ENCODE assay signal across 7 cellular contexts in the genomic region with DNA sequence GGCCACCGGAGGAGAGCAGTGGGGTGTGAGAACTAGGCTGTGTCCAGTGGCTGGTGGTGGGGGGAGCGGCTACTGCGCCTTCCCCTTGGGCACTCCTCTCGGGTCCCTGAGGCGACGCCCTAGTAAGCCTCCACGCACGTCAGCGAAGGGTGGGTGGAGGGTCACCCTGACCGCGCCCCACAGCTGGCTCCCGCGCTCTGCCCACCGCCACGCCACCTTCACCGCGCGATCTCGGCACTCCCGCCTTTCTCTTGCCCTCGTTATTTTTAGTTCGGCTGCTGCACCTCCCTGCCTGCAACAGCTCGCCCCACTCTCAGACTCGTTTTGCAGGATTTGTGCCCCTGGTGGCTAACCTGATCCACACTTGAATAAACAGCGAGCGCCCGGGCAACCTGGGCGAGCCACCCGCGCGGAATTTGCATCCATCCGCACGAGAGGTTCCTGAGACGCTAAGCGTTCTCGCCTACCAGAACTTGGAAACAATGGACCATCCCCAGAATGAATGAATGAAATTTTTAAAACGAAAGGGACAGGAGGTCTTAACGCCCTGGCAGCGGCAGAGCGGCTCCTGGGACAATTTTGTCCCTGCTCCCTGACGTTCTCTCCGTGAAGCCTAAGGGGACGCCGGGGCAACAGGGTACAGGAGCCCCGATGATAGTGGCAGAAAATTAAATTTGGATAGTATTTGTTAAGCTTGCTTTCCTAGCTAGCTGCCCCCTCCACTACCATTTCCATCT. TPM values are rescaled to one million over a fixed set of nuclear protein-coding genes. Genes with fewer than 3 reads are reported as not detected.
DNase-seq lines count a peak whose midpoint lies in the region; ATAC-seq, FAIRE-seq and TF ChIP-seq lines count a peak whose summit lies in the region.

No MANE protein-coding gene starts in this region.

- peak; percentile 39 for ATAC-seq in stimulated activated memory B cell treated with anti-CD40 and anti-IgM and Interleukin-4, amounts not matched to agents 10 μg/mL and 1 μg/mL and 100 μg/mL, for 72 hours

- DNase-seq in HT-29 (ENCODE audit: low spot score) (peak; percentile 82), astrocyte of the cerebellum (ENCODE audit: low read depth) (no peak), RKO (ENCODE audit: low spot score) (no peak), SJCRH30 (no peak), GM12892 (ENCODE audit: insufficient read length) (no peak)

- no peaks in the 10 kb centered on the region for H3K36me3 ChIP-seq in SJCRH30

- peak overlapping the region; percentile 30 for H3K4me3 Mint-ChIP-seq in stimulated activated memory B cell treated with anti-CD40 and anti-IgM and Interleukin-4, amounts not matched to agents 10 μg/mL and 1 μg/mL and 100 μg/mL, for 72 hours

- H3K4me1 ChIP-seq in SJCRH30 = no peaks in the 10 kb centered on the region

- H3K36me3 Mint-ChIP-seq in stimulated activated memory B cell treated with anti-CD40 and anti-IgM and Interleukin-4, amounts not matched to agents 10 μg/mL and 1 μg/mL and 100 μg/mL, for 72 hours = no peaks in the 10 kb centered on the region

- peaks cover 54% of the 10 kb centered on the region for H3K27me3 Mint-ChIP-seq in stimulated activated memory B cell treated with anti-CD40 and anti-IgM and Interleukin-4, amounts not matched to agents 10 μg/mL and 1 μg/mL and 100 μg/mL, for 72 hours

- no peak overlapping the region for H3K27ac Mint-ChIP-seq in stimulated activated memory B cell treated with anti-CD40 and anti-IgM and Interleukin-4, amounts not matched to agents 10 μg/mL and 1 μg/mL and 100 μg/mL, for 72 hours

- H3K4me3 ChIP-seq in astrocyte of the cerebellum (ENCODE audit: low read depth, low read length) = peak overlapping the region; percentile 31
- H3K4me3 ChIP-seq in iPS-18c (ENCODE audit: insufficient read depth, low read depth, low read length) = peak overlapping the region; percentile 29
- no peak overlapping the region for H3K4me3 ChIP-seq in SJCRH30

- peaks cover 13% of the 10 kb centered on the region for H3K4me1 Mint-ChIP-seq in stimulated activated memory B cell treated with anti-CD40 and anti-IgM and Interleukin-4, amounts not matched to agents 10 μg/mL and 1 μg/mL and 100 μg/mL, for 72 hours

- H3K27me3 ChIP-seq in SJCRH30 = no peaks in the 10 kb centered on the region

- FAIRE-seq in GM12892 (lab: Jason Lieb, UNC) = no peak

- H3K9me3 ChIP-seq in iPS-18c (ENCODE audit: control insufficient read depth, insufficient read depth, low read length) (no peaks in the 10 kb centered on the region), SJCRH30 (replicated peaks) (no peaks in the 10 kb centered on the region; the same call in 1 of the 2 replicates)

- TF ChIP-seq POLR2A in GM12892 (IDR thresholded peaks at IDR 0.05; ENCODE audit: low read depth, low read length) = no peak

- in situ Hi-C loops in astrocyte of the cerebellum (cut with HindIII; ENCODE audit: low sequenced_read_pairs) = loop anchor here (5.0 kb wide), 1 partner anchor 369 kb away; no protein-coding TSS in a partner anchor

- H3K27ac ChIP-seq in SJCRH30 = no peak overlapping the region

- H3K9me3 Mint-ChIP-seq in stimulated activated memory B cell treated with anti-CD40 and anti-IgM and Interleukin-4, amounts not matched to agents 10 μg/mL and 1 μg/mL and 100 μg/mL, for 72 hours = no peaks in the 10 kb centered on the region

- TF ChIP-seq CTCF in astrocyte of the cerebellum (IDR thresholded peaks at IDR 0.05; ENCODE audit: low read depth, low read length, missing control alignments) = peak; percentile 65

RNA-seq across cellular contexts. Expression of gene BMP4, which starts 7.0 kb away (rescaled TPM):
- total RNA-seq in HT-29 (2014; rRNA removed; shearing (Covaris generic)) = 362 and 395 TPM in 2 replicates
- 42.5 and 42.9 TPM in 2 replicates for total RNA-seq in SJCRH30 (2014; rRNA removed; shearing (Covaris generic))
- polyA plus RNA-seq in GM12892 (2012; ENCODE audit: missing spikeins) = 4.7 TPM
